In genomic region chr15:89576417-89576773, GRCh38 we compare ENCODE assay signal across 9 cellular contexts. TPM values are rescaled to one million over a fixed set of nuclear protein-coding genes. Genes with fewer than 3 reads are reported as not detected.
A peak's percentile ranks its signal among the peaks of the same experiment; 100 is the strongest.
DNase-seq lines count a peak whose midpoint lies in the region; ATAC-seq, FAIRE-seq and TF ChIP-seq lines count a peak whose summit lies in the region.
"Had no signal": no experiment of that assay in that cellular context is flagged by ENCODE, and none has a peak within 500 bp of the region (broad histone marks: within the 10 kb centered on the region; RNA-seq: fewer than 3 reads in every experiment).

No MANE protein-coding gene starts in this region.

- DNase-seq in CD4-positive, alpha-beta memory T cell: no peak
- DNase-seq in LHCN-M2 (ENCODE audit: low read depth) (peak; percentile 31), mammary epithelial cell (peak; percentile 29), globus pallidus (ENCODE audit: low spot score) (no peak), left ventricle myocardium superior (no peak), H54 (ENCODE audit: insufficient read length, low spot score) (no peak)

- H3K27me3 Mint-ChIP-seq in CD4-positive, alpha-beta memory T cell: peaks cover 6 to 8% of the 10 kb centered on the region in 2 donors

- peaks cover 11 to 19% (median 13%) of the 10 kb centered on the region in 4 donors for H3K4me1 Mint-ChIP-seq in CD4-positive, alpha-beta memory T cell

- no TSS peak for BruUV-seq in mammary epithelial cell (replicated peaks; lab: Mats Ljungman, UMichigan)

- H3K27me3 ChIP-seq in CD4-positive, alpha-beta memory T cell (ENCODE audit: insufficient read depth, low read length): no peaks in the 10 kb centered on the region
- H3K27me3 ChIP-seq in mammary epithelial cell (ENCODE audit: insufficient read depth, low read length) (no peaks in the 10 kb centered on the region), mucosa of stomach (ENCODE audit: control insufficient read depth, insufficient read depth, low read length) (peaks cover 5% of the 10 kb centered on the region)

- intact Hi-C loops in CD4-positive, alpha-beta memory T cell (cut with micrococcal nuclease): loop anchor here (10.0 kb wide), 2 partner anchors 242 to 332 kb away; partner anchors contain the start of genes FANCI and POLG
- intact Hi-C loops in mammary epithelial cell (cut with micrococcal nuclease): no loop called here
- intact Hi-C loops in left ventricle myocardium superior (cut with micrococcal nuclease): no loop called here

- in situ Hi-C loops in mammary epithelial cell (cut with MboI; ENCODE audit: low sequenced_read_pairs in 2 of 2): no loop called here

- peak overlapping the region; percentile 71 for H3K9ac ChIP-seq in mammary epithelial cell (ENCODE audit: insufficient read depth, low read length)
- H3K9ac ChIP-seq in mucosa of stomach (ENCODE audit: low read length): peak overlapping the region; percentile 6

- CTCF ChIA-PET in CD4-positive, alpha-beta memory T cell (lab: Charles Lee; ENCODE audit: partially characterized antibody): no interaction called here
- CTCF ChIA-PET in mammary epithelial cell (lab: Charles Lee; ENCODE audit: low non-redundant PET): no interaction called here

- H3K4me1 ChIP-seq in CD4-positive, alpha-beta memory T cell (ENCODE audit: insufficient read depth, low read length): peaks cover 10% of the 10 kb centered on the region
- H3K4me1 ChIP-seq in mammary epithelial cell (ENCODE audit: insufficient read depth, low read length) (peaks cover 21% of the 10 kb centered on the region), mucosa of stomach (ENCODE audit: control insufficient read depth, insufficient read depth, low read length) (peaks cover 5% of the 10 kb centered on the region)

- TF ChIP-seq POLR2A in H54 (IDR thresholded peaks at IDR 0.05; ENCODE audit: low read depth, low read length): no peak

- ATAC-seq in left ventricle myocardium superior (no peak), GM18520 (IDR thresholded peaks at IDR 0.05; ENCODE audit: unreplicated experiment) (no peak)

- peaks cover 0 to 3% of the 10 kb centered on the region in 2 donors for H3K36me3 Mint-ChIP-seq in CD4-positive, alpha-beta memory T cell

- H3K27ac ChIP-seq in CD4-positive, alpha-beta memory T cell (ENCODE audit: low read depth, low read length): no peak overlapping the region
- H3K27ac ChIP-seq in mammary epithelial cell (ENCODE audit: insufficient read depth, low read depth, low read length): peak overlapping the region; percentile 65

- FAIRE-seq in H54 (lab: Jason Lieb, UNC): no peak
- FAIRE-seq: GM19239 had no signal

- dilution Hi-C loops in mammary epithelial cell (cut with HindIII; ENCODE audit: low sequenced_read_pairs): loop anchor here (5.0 kb wide), 1 partner anchor 56 kb away; no protein-coding TSS in a partner anchor

- H4K20me1 ChIP-seq in mammary epithelial cell (ENCODE audit: insufficient read depth, low read length): no peaks in the 10 kb centered on the region

- peak overlapping the region; percentile 82 for H2AFZ ChIP-seq in mammary epithelial cell (ENCODE audit: low read depth, low read length)

- no peaks in the 10 kb centered on the region for H3K9me3 ChIP-seq in CD4-positive, alpha-beta memory T cell (ENCODE audit: control insufficient read depth in 1 of 2, low read length in 2 of 2)
- no peaks in the 10 kb centered on the region for H3K9me3 ChIP-seq in mammary epithelial cell (replicated peaks; ENCODE audit: insufficient read depth, low read length)
- no peaks in the 10 kb centered on the region for H3K9me3 ChIP-seq in mucosa of stomach (ENCODE audit: control insufficient read depth, low read length)

- H3K4me3 ChIP-seq in CD4-positive, alpha-beta memory T cell (ENCODE audit: low read length in 2 of 2): peak overlapping the region; percentile 74 to 88
- peak overlapping the region; percentile 68 to 85 (median 83) for H3K4me3 ChIP-seq in mammary epithelial cell (replicated peaks in 1 of 3; ENCODE audit: insufficient read depth in 1 of 3, low read depth in 2 of 3, low read length in 3 of 3)
- no peak overlapping the region for H3K4me3 ChIP-seq in mucosa of stomach (ENCODE audit: low read length)

- H3K36me3 ChIP-seq in CD4-positive, alpha-beta memory T cell (ENCODE audit: insufficient read depth, low read length): no peaks in the 10 kb centered on the region
- H3K36me3 ChIP-seq in mammary epithelial cell (ENCODE audit: insufficient read depth, low read length) (peaks cover 4% of the 10 kb centered on the region), mucosa of stomach (ENCODE audit: control insufficient read depth, insufficient read depth, low read length) (no peaks in the 10 kb centered on the region)

- peak overlapping the region in 4 of 7 donors; percentile 80 to 81 (median 81) for H3K27ac Mint-ChIP-seq in CD4-positive, alpha-beta memory T cell

- WGBS in mammary epithelial cell (ENCODE audit: low coverage, missing lambda C conversion rate): 43% methylated on average over 1 of the region's 1 CpG

- TF ChIP-seq CTCF in mammary epithelial cell (conservative IDR thresholded peaks at IDR 0.05 in 1 of 2, IDR thresholded peaks at IDR 0.05 in 1 of 2; ENCODE audit: extremely low read depth in 1 of 2, insufficient read depth in 1 of 2, low read depth in 1 of 2, low read length in 2 of 2): no peak

- no peaks in the 10 kb centered on the region for H3K9me3 Mint-ChIP-seq in CD4-positive, alpha-beta memory T cell

- POLR2A ChIA-PET in CD4-positive, alpha-beta memory T cell (lab: Charles Lee; ENCODE audit: partially characterized antibody): no interaction called here

- peak overlapping the region; percentile 83 to 95 (median 86) for H3K4me3 Mint-ChIP-seq in CD4-positive, alpha-beta memory T cell

- H3K79me2 ChIP-seq in mammary epithelial cell (ENCODE audit: insufficient read depth, low read length): peaks cover 61% of the 10 kb centered on the region

- H3K4me2 ChIP-seq in mammary epithelial cell (ENCODE audit: insufficient read depth, low read depth, low read length): peak overlapping the region; percentile 85

RNA-seq across cellular contexts. Expression of gene TICRR, which starts 1.1 kb away (rescaled TPM):
- under 1 TPM; 0.12 to 0.14 TPM for total RNA-seq in CD4-positive, alpha-beta memory T cell
- under 1 TPM in 1 of 2 donors, not detected in 1; 0.07 TPM for polyA plus RNA-seq in CD4-positive, alpha-beta memory T cell
- total RNA-seq in LHCN-M2 (2014; rRNA removed) (8.0 and 9.9 TPM in 2 replicates), mammary epithelial cell (10 to 100 TPM in 1 of 2 donors, under 1 TPM in 1; 0.67 to 13.7 TPM), left ventricle myocardium superior (0.12 TPM)
- 3.1 TPM for polyA plus RNA-seq in LHCN-M2 (2012)
- polyA plus RNA-seq in mammary epithelial cell: 8.3 TPM
- 34.1 TPM for polyA minus RNA-seq in mammary epithelial cell

Comparison
In these comparisons a context has a peak if more than half of its experiments do, and no peak if none do; other contexts are left out.
1. DNase-seq: peak in LHCN-M2 (single experiment) and mammary epithelial cell (single experiment); none in CD4-positive, alpha-beta memory T cell (0 of 5), globus pallidus (single experiment), left ventricle myocardium superior (single experiment) and H54 (single experiment).